In the genomic region with DNA sequence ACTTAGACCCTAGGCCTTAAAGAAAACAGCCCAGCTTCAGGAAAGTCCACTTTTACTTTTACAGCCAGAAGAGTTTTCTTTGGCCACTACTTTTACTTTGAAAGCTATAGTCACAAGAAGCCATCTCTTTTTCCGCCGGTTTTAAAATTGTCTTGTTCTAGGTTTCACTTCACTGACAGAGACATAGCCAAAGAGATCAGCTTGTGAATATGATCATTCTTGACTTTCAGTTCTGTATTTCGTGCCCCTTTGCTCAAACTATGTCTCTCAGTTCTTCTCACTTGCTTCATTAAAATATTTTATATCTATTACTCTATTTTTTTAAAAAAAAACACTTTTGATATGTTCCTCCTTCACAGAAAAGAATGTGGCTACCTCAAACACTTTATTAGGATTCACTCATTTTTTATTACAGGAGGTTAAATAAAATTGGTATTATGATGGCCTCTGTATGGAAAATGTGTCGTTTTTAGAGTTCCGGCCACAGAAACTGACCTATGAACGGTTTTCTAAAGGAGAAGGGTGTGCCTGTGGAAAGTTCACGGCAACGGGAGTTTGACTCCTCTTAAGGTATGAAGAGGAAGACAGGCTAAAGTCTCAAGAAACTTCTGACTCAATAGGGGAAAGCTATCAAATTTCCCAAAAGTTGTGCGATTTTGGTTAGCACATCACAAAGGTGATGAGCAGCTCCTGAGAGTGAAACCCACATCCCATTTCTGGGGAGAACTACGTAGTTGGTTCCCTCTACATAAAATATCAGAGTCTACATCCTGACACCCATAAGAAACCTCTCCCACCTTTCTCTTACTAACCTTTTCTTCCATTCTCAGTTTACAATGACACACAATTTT, we compare ENCODE assay signal across 9 cellular contexts. TPM values are rescaled to one million over a fixed set of nuclear protein-coding genes. Genes with fewer than 3 reads are reported as not detected.
DNase-seq lines count a peak whose midpoint lies in the region; ATAC-seq, FAIRE-seq and TF ChIP-seq lines count a peak whose summit lies in the region.
"Had no signal": no experiment of that assay in that cellular context is flagged by ENCODE, and none has a peak within 500 bp of the region (broad histone marks: within the 10 kb centered on the region; RNA-seq: fewer than 3 reads in every experiment).

No MANE protein-coding gene starts in this region.

- peaks cover 1 to 8% of the 10 kb centered on the region in 2 donors for H3K27me3 Mint-ChIP-seq in CD4-positive, alpha-beta memory T cell
- peaks cover 9% of the 10 kb centered on the region for H3K27me3 Mint-ChIP-seq in activated T-helper 1 cell treated with anti-CD3 and anti-CD28 coated beads, Interleukin-12 subunit alpha, Interleukin-12 subunit beta, Interleukin-2, Interleukin-4 antibody, amounts not matched to agents 30 ng/mL and 10 ng/mL and 1 ng/mL, durations not matched to agents 14 hours and 24 hours and 36 hours (ENCODE audit: insufficient read depth)

- H3K4me3 ChIP-seq in CD4-positive, alpha-beta memory T cell (ENCODE audit: low read length in 2 of 2), result peak overlapping the region in 1 of 2 donors; percentile 82
- peak overlapping the region in 1 of 4 donors; percentile 81 for H3K4me3 ChIP-seq in adrenal gland
- H3K4me3 ChIP-seq in thyroid gland (replicated peaks in 1 of 3), result no peak overlapping the region
- H3K4me3 ChIP-seq in gastrocnemius medialis, result peak overlapping the region in 1 of 4 donors; percentile 58

- peak overlapping the region; percentile 51 to 88 (median 76) for H3K27ac Mint-ChIP-seq in CD4-positive, alpha-beta memory T cell
- peak overlapping the region; percentile 88 for H3K27ac Mint-ChIP-seq in activated T-helper 1 cell treated with anti-CD3 and anti-CD28 coated beads, Interleukin-12 subunit alpha, Interleukin-12 subunit beta, Interleukin-2, Interleukin-4 antibody, amounts not matched to agents 30 ng/mL and 10 ng/mL and 1 ng/mL, durations not matched to agents 14 hours and 24 hours and 36 hours

- ATAC-seq in HG03097 (IDR thresholded peaks at IDR 0.05; ENCODE audit: low FRiP score, unreplicated experiment), result peak; percentile 40
- ATAC-seq in gastrocnemius medialis, result no peak

- WGBS in adrenal gland, 4 donors, result 66 to 73% (median 70%) methylated on average over 10 of the region's 10 CpGs
- WGBS in thyroid gland, 2 donors, result 79 to 86% methylated on average over 10 of the region's 10 CpGs

- POLR2A ChIA-PET in CD4-positive, alpha-beta memory T cell (lab: Charles Lee; ENCODE audit: partially characterized antibody), result interaction anchor here (0.9 to 2.2 kb wide), 6 partner anchors 9 to 280 kb away, joined by 3 to 9 read pairs (median 6); partner anchors contain the start of genes BCL10 and SYDE2

- H3K4me3 Mint-ChIP-seq in CD4-positive, alpha-beta memory T cell, result peak overlapping the region; percentile 76 to 89 (median 86)
- H3K4me3 Mint-ChIP-seq in activated T-helper 1 cell treated with anti-CD3 and anti-CD28 coated beads, Interleukin-12 subunit alpha, Interleukin-12 subunit beta, Interleukin-2, Interleukin-4 antibody, amounts not matched to agents 30 ng/mL and 10 ng/mL and 1 ng/mL, durations not matched to agents 14 hours and 24 hours and 36 hours, result peak overlapping the region; percentile 87

- peaks cover 67% of the 10 kb centered on the region for H3K4me1 ChIP-seq in CD4-positive, alpha-beta memory T cell (ENCODE audit: insufficient read depth, low read length)
- H3K4me1 ChIP-seq in adrenal gland (replicated peaks in 1 of 2), result peaks cover 0 to 23% of the 10 kb centered on the region in 2 donors
- peaks cover 7 to 19% of the 10 kb centered on the region in 2 donors for H3K4me1 ChIP-seq in thyroid gland
- H3K4me1 ChIP-seq in gastrocnemius medialis, result peaks cover 9 to 19% of the 10 kb centered on the region in 2 donors

- peaks cover 3 to 7% of the 10 kb centered on the region in 2 donors for H3K36me3 Mint-ChIP-seq in CD4-positive, alpha-beta memory T cell
- H3K36me3 Mint-ChIP-seq in activated T-helper 1 cell treated with anti-CD3 and anti-CD28 coated beads, Interleukin-12 subunit alpha, Interleukin-12 subunit beta, Interleukin-2, Interleukin-4 antibody, amounts not matched to agents 30 ng/mL and 10 ng/mL and 1 ng/mL, durations not matched to agents 14 hours and 24 hours and 36 hours (ENCODE audit: low read depth), result peaks cover 31% of the 10 kb centered on the region

- peaks cover 4% of the 10 kb centered on the region for H3K27me3 ChIP-seq in CD4-positive, alpha-beta memory T cell (ENCODE audit: insufficient read depth, low read length)
- H3K27me3 ChIP-seq in adrenal gland (no peaks in the 10 kb centered on the region), thyroid gland (no peaks in the 10 kb centered on the region), gastrocnemius medialis (peaks cover 40 to 49% (median 47%) of the 10 kb centered on the region in 3 donors)

- H3K9me3 ChIP-seq in CD4-positive, alpha-beta memory T cell (ENCODE audit: control insufficient read depth in 1 of 2, low read length in 2 of 2), result no peaks in the 10 kb centered on the region
- H3K9me3 ChIP-seq in adrenal gland (replicated peaks in 1 of 3) (no peaks in the 10 kb centered on the region), thyroid gland (no peaks in the 10 kb centered on the region), gastrocnemius medialis (no peaks in the 10 kb centered on the region)

- H3K4me1 Mint-ChIP-seq in CD4-positive, alpha-beta memory T cell, result peaks cover 34 to 68% (median 41%) of the 10 kb centered on the region in 4 donors
- peaks cover 61% of the 10 kb centered on the region for H3K4me1 Mint-ChIP-seq in activated T-helper 1 cell treated with anti-CD3 and anti-CD28 coated beads, Interleukin-12 subunit alpha, Interleukin-12 subunit beta, Interleukin-2, Interleukin-4 antibody, amounts not matched to agents 30 ng/mL and 10 ng/mL and 1 ng/mL, durations not matched to agents 14 hours and 24 hours and 36 hours (ENCODE audit: low read depth)

- H3K36me3 ChIP-seq in CD4-positive, alpha-beta memory T cell (ENCODE audit: insufficient read depth, low read length), result no peaks in the 10 kb centered on the region
- H3K36me3 ChIP-seq in adrenal gland (replicated peaks in 1 of 2), result no peaks in the 10 kb centered on the region
- no peaks in the 10 kb centered on the region for H3K36me3 ChIP-seq in thyroid gland
- H3K36me3 ChIP-seq in gastrocnemius medialis, result no peaks in the 10 kb centered on the region

- intact Hi-C loops in CD4-positive, alpha-beta memory T cell (cut with micrococcal nuclease), result loop anchor here (2.0 to 5.0 kb wide), 3 partner anchors 207 to 305 kb away; partner anchors contain the start of genes C1orf52, SSX2IP and SYDE2
- intact Hi-C loops in activated T-helper 1 cell treated with anti-CD3 and anti-CD28 coated beads, Interleukin-12 subunit alpha, Interleukin-12 subunit beta, Interleukin-2, Interleukin-4 antibody, amounts not matched to agents 30 ng/mL and 10 ng/mL and 1 ng/mL, durations not matched to agents 14 hours and 24 hours and 36 hours (cut with micrococcal nuclease), result loop anchor here (1.0 to 5.0 kb wide), 11 partner anchors 7 to 423 kb away; partner anchors contain the start of genes BCL10, C1orf52, CTBS and MCOLN3
- intact Hi-C loops in adrenal gland (cut with DNase I) (no loop called here), thyroid gland (cut with DNase I) (no loop called here), gastrocnemius medialis (cut with DNase I; ENCODE audit: low total_unique reads) (no loop called here)

- TF ChIP-seq POLR2A in adrenal gland (IDR thresholded peaks at IDR 0.05) (no peak), thyroid gland (IDR thresholded peaks at IDR 0.05) (no peak), gastrocnemius medialis (IDR thresholded peaks at IDR 0.05) (no peak)

- TF ChIP-seq CTCF in adrenal gland (IDR thresholded peaks at IDR 0.05), result no peak
- no peak for TF ChIP-seq CTCF in thyroid gland (IDR thresholded peaks at IDR 0.05)
- TF ChIP-seq CTCF in gastrocnemius medialis (IDR thresholded peaks at IDR 0.05 in 4 of 5, conservative IDR thresholded peaks at IDR 0.05 in 1 of 5), result no peak

- FAIRE-seq in GM19239 (lab: Jason Lieb, UNC), result peak; percentile 99
- FAIRE-seq: H1 had no signal

- no peaks in the 10 kb centered on the region for H3K9me3 Mint-ChIP-seq in CD4-positive, alpha-beta memory T cell
- H3K9me3 Mint-ChIP-seq in activated T-helper 1 cell treated with anti-CD3 and anti-CD28 coated beads, Interleukin-12 subunit alpha, Interleukin-12 subunit beta, Interleukin-2, Interleukin-4 antibody, amounts not matched to agents 30 ng/mL and 10 ng/mL and 1 ng/mL, durations not matched to agents 14 hours and 24 hours and 36 hours, result no peaks in the 10 kb centered on the region

- CTCF ChIA-PET in CD4-positive, alpha-beta memory T cell (lab: Charles Lee; ENCODE audit: partially characterized antibody), result interaction anchor here (1.2 to 2.6 kb wide), 3 partner anchors 32 to 1708 kb away, joined by 3 to 10 read pairs (median 5); partner anchors contain the start of gene SH3GLB1

- in situ Hi-C loops in gastrocnemius medialis (cut with MboI; ENCODE audit: low sequenced_read_pairs in 4 of 4), result no loop called here

- peak in 3 of 5 donors; percentile 25 to 38 (median 26) for DNase-seq in CD4-positive, alpha-beta memory T cell
- DNase-seq in GM19239 (ENCODE audit: insufficient read length, low spot score), result no peak
- no peak for DNase-seq in activated T-helper 1 cell treated with anti-CD3 and anti-CD28 coated beads, Interleukin-12 subunit alpha, Interleukin-12 subunit beta, Interleukin-2, Interleukin-4 antibody, amounts not matched to agents 30 ng/mL and 10 ng/mL and 1 ng/mL, durations not matched to agents 14 hours and 24 hours and 36 hours (ENCODE audit: low spot score)
- no peak for DNase-seq in NCI-H524 treated with DMSO at 0.1 percent for 48 hours (lab: John Stamatoyannopoulos, UW)
- no peak for DNase-seq in adrenal gland
- no peak for DNase-seq in thyroid gland
- no peak for DNase-seq in gastrocnemius medialis

- H3K27ac ChIP-seq in CD4-positive, alpha-beta memory T cell (ENCODE audit: low read depth, low read length), result peak overlapping the region; percentile 50
- H3K27ac ChIP-seq in adrenal gland (no peak overlapping the region), thyroid gland (no peak overlapping the region), gastrocnemius medialis (no peak overlapping the region)

RNA-seq across cellular contexts. Expression of gene MCOLN2, which starts 1.2 kb away (rescaled TPM):
- total RNA-seq in CD4-positive, alpha-beta memory T cell, result 10 to 100 TPM; 16.8 to 20.3 TPM
- polyA plus RNA-seq in CD4-positive, alpha-beta memory T cell, result 10 to 100 TPM in 1 of 2 donors, 1 to 10 TPM in 1; 6.4 to 11.7 TPM
- total RNA-seq in activated T-helper 1 cell treated with anti-CD3 and anti-CD28 coated beads, Interleukin-12 subunit alpha, Interleukin-12 subunit beta, Interleukin-2, Interleukin-4 antibody, amounts not matched to agents 30 ng/mL and 10 ng/mL and 1 ng/mL, durations not matched to agents 14 hours and 24 hours and 36 hours, result 117 and 119 TPM in 2 replicates
- 10 to 100 TPM in 6 of 8 donors, 1 to 10 TPM in 2; 8.2 to 40.1 (median 14.8) TPM for total RNA-seq in adrenal gland
- polyA plus RNA-seq in adrenal gland, result 10 to 100 TPM in 2 of 3 donors, 1 to 10 TPM in 1; 2.2 to 27.4 (median 19.4) TPM
- total RNA-seq in thyroid gland, result 1 to 10 TPM in 3 of 4 donors, under 1 TPM in 1; 0.29 to 2.5 (median 1.4) TPM
- total RNA-seq in gastrocnemius medialis, result 1 to 10 TPM in 1 of 4 donors, under 1 TPM in 1, not detected in 2; 0.22 to 3.0 TPM

RNA-seq across cellular contexts. Expression of gene MCOLN3, which starts 52.6 kb away (rescaled TPM):
- total RNA-seq in CD4-positive, alpha-beta memory T cell, result 1 to 10 TPM in 1 of 2 experiments, under 1 TPM in 1; 0.80 to 1.3 TPM
- polyA plus RNA-seq in CD4-positive, alpha-beta memory T cell, result 1 to 10 TPM; 3.2 to 4.3 TPM
- total RNA-seq in activated T-helper 1 cell treated with anti-CD3 and anti-CD28 coated beads, Interleukin-12 subunit alpha, Interleukin-12 subunit beta, Interleukin-2, Interleukin-4 antibody, amounts not matched to agents 30 ng/mL and 10 ng/mL and 1 ng/mL, durations not matched to agents 14 hours and 24 hours and 36 hours, result 1.3 and 1.7 TPM in 2 replicates
- 100 to 1,000 TPM in 1 of 8 donors, 10 to 100 TPM in 7; 12.6 to 183 (median 56.6) TPM for total RNA-seq in adrenal gland
- 100 to 1,000 TPM in 2 of 3 donors, 10 to 100 TPM in 1; 11.3 to 144 (median 140) TPM for polyA plus RNA-seq in adrenal gland
- total RNA-seq in thyroid gland, result 1 to 10 TPM; 1.8 to 8.3 (median 3.4) TPM
- total RNA-seq in gastrocnemius medialis, result under 1 TPM; 0.19 to 0.61 (median 0.33) TPM

Comparison
In these comparisons a context has a peak if more than half of its experiments do, and no peak if none do; other contexts are left out.
1. DNase-seq: peak in CD4-positive, alpha-beta memory T cell (3 of 5); none in GM19239 (single experiment), activated T-helper 1 cell treated with anti-CD3 and anti-CD28 coated beads, Interleukin-12 subunit alpha, Interleukin-12 subunit beta, Interleukin-2, Interleukin-4 antibody, amounts not matched to agents 30 ng/mL and 10 ng/mL and 1 ng/mL, durations not matched to agents 14 hours and 24 hours and 36 hours (single experiment), NCI-H524 treated with DMSO at 0.1 percent for 48 hours (single experiment), adrenal gland (0 of 7), thyroid gland (0 of 2) and gastrocnemius medialis (0 of 2).
2. intact Hi-C loops: an anchor here in CD4-positive, alpha-beta memory T cell (2.0 to 5.0 kb wide) and activated T-helper 1 cell treated with anti-CD3 and anti-CD28 coated beads, Interleukin-12 subunit alpha, Interleukin-12 subunit beta, Interleukin-2, Interleukin-4 antibody, amounts not matched to agents 30 ng/mL and 10 ng/mL and 1 ng/mL, durations not matched to agents 14 hours and 24 hours and 36 hours (1.0 to 5.0 kb wide); none called in adrenal gland, thyroid gland and gastrocnemius medialis.